ENCODE assay signal across 3 cellular contexts in the genomic region with DNA sequence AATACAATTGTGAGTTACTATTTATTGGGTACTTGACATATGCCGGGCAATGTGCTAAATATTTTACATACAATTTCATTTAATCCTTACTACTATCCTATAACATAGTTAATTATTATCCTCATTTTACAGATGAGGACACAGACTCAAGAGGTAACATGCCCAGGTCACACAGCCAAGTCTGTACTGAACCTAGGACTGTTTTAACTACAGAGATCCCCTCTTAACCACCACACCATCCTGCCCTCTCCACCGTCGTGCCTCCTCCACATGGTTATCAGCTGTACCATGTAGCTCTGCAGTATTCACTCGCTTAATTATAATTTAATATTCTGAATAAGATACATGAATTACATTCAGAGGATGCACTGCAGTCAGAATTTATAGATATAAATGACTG.
A peak's percentile ranks its signal among the peaks of the same experiment; 100 is the strongest.
TF ChIP-seq lines count a peak whose summit lies in the region.

No MANE protein-coding gene starts in this region.

TF ChIP-seq in SK-N-SH, 30 proteins besides CTCF, POLR2A, EP300 and RAD21:
- TF ChIP-seq TAF1 (IDR thresholded peaks at IDR 0.05; ENCODE audit: borderline replicate concordance, low read depth, low read length): no peak
- TF ChIP-seq JUND (IDR thresholded peaks at IDR 0.05): no peak
- no peak for TF ChIP-seq TCF12 (IDR thresholded peaks at IDR 0.05)
- no peak for TF ChIP-seq GATA2 (CRISPR knock-in tag; IDR thresholded peaks at IDR 0.05)
- no peak for TF ChIP-seq SIN3A (IDR thresholded peaks at IDR 0.05; ENCODE audit: borderline replicate concordance, low read depth, low read length)
- no peak for TF ChIP-seq TEAD4 (IDR thresholded peaks at IDR 0.05; ENCODE audit: borderline replicate concordance, insufficient read depth)
- no peak for TF ChIP-seq FOXM1 (IDR thresholded peaks at IDR 0.05; ENCODE audit: low read depth)
- no peak for TF ChIP-seq GABPA (IDR thresholded peaks at IDR 0.05; ENCODE audit: low read depth)
- no peak for TF ChIP-seq RCOR1 (IDR thresholded peaks at IDR 0.05; ENCODE audit: low read length)
- TF ChIP-seq, protein P1, sequence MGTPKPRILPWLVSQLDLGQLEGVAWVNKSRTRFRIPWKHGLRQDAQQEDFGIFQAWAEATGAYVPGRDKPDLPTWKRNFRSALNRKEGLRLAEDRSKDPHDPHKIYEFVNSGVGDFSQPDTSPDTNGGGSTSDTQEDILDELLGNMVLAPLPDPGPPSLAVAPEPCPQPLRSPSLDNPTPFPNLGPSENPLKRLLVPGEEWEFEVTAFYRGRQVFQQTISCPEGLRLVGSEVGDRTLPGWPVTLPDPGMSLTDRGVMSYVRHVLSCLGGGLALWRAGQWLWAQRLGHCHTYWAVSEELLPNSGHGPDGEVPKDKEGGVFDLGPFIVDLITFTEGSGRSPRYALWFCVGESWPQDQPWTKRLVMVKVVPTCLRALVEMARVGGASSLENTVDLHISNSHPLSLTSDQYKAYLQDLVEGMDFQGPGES (IDR thresholded peaks at IDR 0.05; ENCODE audit: low read depth, low read length): no peak
TF ChIP-seq in SK-N-SH: peak in this region for 0.

TF ChIP-seq in SK-N-SH treated with all-trans-retinoic acid at 6 μM for 48 hours, 23 proteins besides CTCF, POLR2A, EP300 and RAD21 (continued from another document):
- TF ChIP-seq ARNTL (CRISPR knock-in tag; IDR thresholded peaks at IDR 0.05; ENCODE audit: borderline replicate concordance, low read depth) (no peak), ISL1 (CRISPR knock-in tag; IDR thresholded peaks at IDR 0.05) (no peak), CSDC2 (CRISPR knock-in tag; IDR thresholded peaks at IDR 0.05) (no peak)
- TF ChIP-seq, protein P2, sequence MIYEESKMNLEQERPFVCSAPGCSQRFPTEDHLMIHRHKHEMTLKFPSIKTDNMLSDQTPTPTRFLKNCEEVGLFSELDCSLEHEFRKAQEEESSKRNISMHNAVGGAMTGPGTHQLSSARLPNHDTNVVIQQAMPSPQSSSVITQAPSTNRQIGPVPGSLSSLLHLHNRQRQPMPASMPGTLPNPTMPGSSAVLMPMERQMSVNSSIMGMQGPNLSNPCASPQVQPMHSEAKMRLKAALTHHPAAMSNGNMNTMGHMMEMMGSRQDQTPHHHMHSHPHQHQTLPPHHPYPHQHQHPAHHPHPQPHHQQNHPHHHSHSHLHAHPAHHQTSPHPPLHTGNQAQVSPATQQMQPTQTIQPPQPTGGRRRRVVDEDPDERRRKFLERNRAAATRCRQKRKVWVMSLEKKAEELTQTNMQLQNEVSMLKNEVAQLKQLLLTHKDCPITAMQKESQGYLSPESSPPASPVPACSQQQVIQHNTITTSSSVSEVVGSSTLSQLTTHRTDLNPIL (CRISPR knock-in tag; IDR thresholded peaks at IDR 0.05; ENCODE audit: low read depth): no peak

TF ChIP-seq in K562, 482 proteins besides CTCF, POLR2A, EP300 and RAD21:
- TF ChIP-seq, protein P3, sequence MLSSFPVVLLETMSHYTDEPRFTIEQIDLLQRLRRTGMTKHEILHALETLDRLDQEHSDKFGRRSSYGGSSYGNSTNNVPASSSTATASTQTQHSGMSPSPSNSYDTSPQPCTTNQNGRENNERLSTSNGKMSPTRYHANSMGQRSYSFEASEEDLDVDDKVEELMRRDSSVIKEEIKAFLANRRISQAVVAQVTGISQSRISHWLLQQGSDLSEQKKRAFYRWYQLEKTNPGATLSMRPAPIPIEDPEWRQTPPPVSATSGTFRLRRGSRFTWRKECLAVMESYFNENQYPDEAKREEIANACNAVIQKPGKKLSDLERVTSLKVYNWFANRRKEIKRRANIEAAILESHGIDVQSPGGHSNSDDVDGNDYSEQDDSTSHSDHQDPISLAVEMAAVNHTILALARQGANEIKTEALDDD (IDR thresholded peaks at IDR 0.05): peak; percentile 95
- TF ChIP-seq DACH1 (IDR thresholded peaks at IDR 0.05; ENCODE audit: partially characterized antibody) (peak; percentile 19), SMAD4 (CRISPR knock-in tag; conservative IDR thresholded peaks at IDR 0.05) (no peak), IRF9 (tag; IDR thresholded peaks at IDR 0.05) (no peak), LEF1 (IDR thresholded peaks at IDR 0.05) (no peak), GTF2B (IDR thresholded peaks at IDR 0.05; ENCODE audit: extremely low read depth, insufficient read length) (no peak), HES1 (IDR thresholded peaks at IDR 0.05; ENCODE audit: low read depth) (no peak), PCBP2 (IDR thresholded peaks at IDR 0.05; ENCODE audit: low read depth, low read length, poor library complexity, severe bottlenecking) (no peak)
- TF ChIP-seq, protein P4, sequence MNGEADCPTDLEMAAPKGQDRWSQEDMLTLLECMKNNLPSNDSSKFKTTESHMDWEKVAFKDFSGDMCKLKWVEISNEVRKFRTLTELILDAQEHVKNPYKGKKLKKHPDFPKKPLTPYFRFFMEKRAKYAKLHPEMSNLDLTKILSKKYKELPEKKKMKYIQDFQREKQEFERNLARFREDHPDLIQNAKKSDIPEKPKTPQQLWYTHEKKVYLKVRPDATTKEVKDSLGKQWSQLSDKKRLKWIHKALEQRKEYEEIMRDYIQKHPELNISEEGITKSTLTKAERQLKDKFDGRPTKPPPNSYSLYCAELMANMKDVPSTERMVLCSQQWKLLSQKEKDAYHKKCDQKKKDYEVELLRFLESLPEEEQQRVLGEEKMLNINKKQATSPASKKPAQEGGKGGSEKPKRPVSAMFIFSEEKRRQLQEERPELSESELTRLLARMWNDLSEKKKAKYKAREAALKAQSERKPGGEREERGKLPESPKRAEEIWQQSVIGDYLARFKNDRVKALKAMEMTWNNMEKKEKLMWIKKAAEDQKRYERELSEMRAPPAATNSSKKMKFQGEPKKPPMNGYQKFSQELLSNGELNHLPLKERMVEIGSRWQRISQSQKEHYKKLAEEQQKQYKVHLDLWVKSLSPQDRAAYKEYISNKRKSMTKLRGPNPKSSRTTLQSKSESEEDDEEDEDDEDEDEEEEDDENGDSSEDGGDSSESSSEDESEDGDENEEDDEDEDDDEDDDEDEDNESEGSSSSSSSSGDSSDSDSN (IDR thresholded peaks at IDR 0.05; ENCODE audit: borderline replicate concordance in 1 of 2, low read depth in 2 of 2, low read length in 2 of 2): no peak
